ENCODE assay signal across 1 cellular context in genomic region chr9:37840560-37841194, GRCh38.
TF ChIP-seq lines count a peak whose summit lies in the region.

No MANE protein-coding gene starts in this region.

TF ChIP-seq in K562, 482 proteins besides CTCF, POLR2A, EP300 and RAD21 (continues in another document):
- TF ChIP-seq L3MBTL2 (IDR thresholded peaks at IDR 0.05) (peak; percentile 4; the same call in 1 of the 2 replicates), JUNB (CRISPR knock-in tag; conservative IDR thresholded peaks at IDR 0.05) (peak; percentile 76), BRD9 (IDR thresholded peaks at IDR 0.05; ENCODE audit: low read depth, partially characterized antibody) (peak; percentile 34), ARID1B (IDR thresholded peaks at IDR 0.05) (peak; percentile 95), SNAPC5 (CRISPR knock-in tag; IDR thresholded peaks at IDR 0.05) (no peak), E2F6 (IDR thresholded peaks at IDR 0.05; ENCODE audit: borderline replicate concordance in 1 of 2, extremely low read depth in 1 of 2, insufficient read depth in 1 of 2, insufficient read length in 1 of 2, low read depth in 1 of 2, low read length in 1 of 2, poor library complexity in 1 of 2, severe bottlenecking in 1 of 2) (no peak), ZNF644 (tag; IDR thresholded peaks at IDR 0.05; ENCODE audit: low read depth) (peak; percentile 11; the same call in 1 of the 2 replicates), TAF9B (IDR thresholded peaks at IDR 0.05; ENCODE audit: partially characterized antibody) (peak; percentile 11), ASH1L (IDR thresholded peaks at IDR 0.05; ENCODE audit: borderline replicate concordance, low read depth, partially characterized antibody) (peak; percentile 14), PKNOX1 (IDR thresholded peaks at IDR 0.05) (peak; percentile 4; the same call in 1 of the 2 replicates), SMARCB1 (IDR thresholded peaks at IDR 0.05; ENCODE audit: insufficient read length, low read depth) (peak; percentile 99), VEZF1 (CRISPR knock-in tag; IDR thresholded peaks at IDR 0.05) (peak; percentile 29; the same call in 1 of the 2 replicates), ZBTB40 (IDR thresholded peaks at IDR 0.05) (0 out of 2 replicates have a peak, but pooled peaks have one; percentile 12), ZBTB40 (CRISPR knock-in tag; IDR thresholded peaks at IDR 0.05) (no peak), TBL1XR1 (IDR thresholded peaks at IDR 0.05; ENCODE audit: low read length in 2 of 2) (0 out of 4 replicates have a peak, but pooled peaks of 1 of the 2 experiments have one; percentile 8), KLF16 (IDR thresholded peaks at IDR 0.05) (peak; percentile 77), ARID3A (IDR thresholded peaks at IDR 0.05; ENCODE audit: borderline replicate concordance, low read depth, low read length) (peak; percentile 51; the same call in 1 of the 2 replicates), ZNF584 (CRISPR knock-in tag; IDR thresholded peaks at IDR 0.05; ENCODE audit: low read depth) (no peak), JUN (IDR thresholded peaks at IDR 0.05; ENCODE audit: borderline replicate concordance, low read depth, low read length) (peak; percentile 100), JUN (CRISPR knock-in tag; IDR thresholded peaks at IDR 0.05; ENCODE audit: borderline replicate concordance) (peak; percentile 63; the same call in 1 of the 2 replicates), FOXK2 (conservative IDR thresholded peaks at IDR 0.05 in 1 of 2, IDR thresholded peaks at IDR 0.05 in 1 of 2; ENCODE audit: low read depth in 2 of 2) (peak in 1 of 2 experiments; percentile 32; a peak in 1 of 4 replicates), FOS (IDR thresholded peaks at IDR 0.05; ENCODE audit: extremely low read depth, insufficient read length) (peak; percentile 88), JUND (IDR thresholded peaks at IDR 0.05; ENCODE audit: borderline replicate concordance, low read depth, low read length) (peak; percentile 99), JUND (tag; IDR thresholded peaks at IDR 0.05; ENCODE audit: borderline replicate concordance, low read depth, low read length) (peak; percentile 99), EP400 (IDR thresholded peaks at IDR 0.05) (peak; percentile 28; the same call in 1 of the 2 replicates), HNRNPUL1 (IDR thresholded peaks at IDR 0.05; ENCODE audit: low read length) (no peak), NEUROD1 (IDR thresholded peaks at IDR 0.05; ENCODE audit: borderline replicate concordance, low read depth, low read length, partially characterized antibody) (peak; percentile 92), MNT (conservative IDR thresholded peaks at IDR 0.05) (0 out of 4 replicates have a peak, but pooled peaks of 1 of the 2 experiments have one; percentile 11), NRF1 (conservative IDR thresholded peaks at IDR 0.05 in 1 of 2, IDR thresholded peaks at IDR 0.05 in 1 of 2) (peak in 1 of 2 experiments; percentile 35; a peak in 1 of 4 replicates), RUNX1 (IDR thresholded peaks at IDR 0.05; ENCODE audit: low read depth) (no peak), TBP (optimal IDR thresholded peaks at IDR 0.05; ENCODE audit: low read depth, low read length) (no peak), SMARCA4 (IDR thresholded peaks at IDR 0.05) (peak; percentile 99), NCOA2 (IDR thresholded peaks at IDR 0.05; ENCODE audit: partially characterized antibody in 2 of 2) (peak in 1 of 2 experiments; percentile 21), EGR1 (conservative IDR thresholded peaks at IDR 0.05) (peak; percentile 93), KDM1A (IDR thresholded peaks at IDR 0.05) (peak in 1 of 2 experiments; percentile 13; a peak in 1 of 4 replicates), FOSL1 (tag; conservative IDR thresholded peaks at IDR 0.05) (peak; percentile 100), NR2C1 (IDR thresholded peaks at IDR 0.05) (no peak), NR2C1 (tag; IDR thresholded peaks at IDR 0.05) (0 out of 2 replicates have a peak, but pooled peaks have one; percentile 27), ZNF175 (CRISPR knock-in tag; IDR thresholded peaks at IDR 0.05; ENCODE audit: low read depth) (peak; percentile 84), SMAD1 (IDR thresholded peaks at IDR 0.05; ENCODE audit: low read depth, low read length, partially characterized antibody) (no peak), SMARCC2 (IDR thresholded peaks at IDR 0.05; ENCODE audit: low read depth) (peak; percentile 97), CBX8 (IDR thresholded peaks at IDR 0.05; ENCODE audit: borderline replicate concordance, extremely low read depth, low read depth, low read length, poor library complexity, severe bottlenecking) (no peak), CREM (IDR thresholded peaks at IDR 0.05; ENCODE audit: low read depth) (peak; percentile 46; the same call in 1 of the 2 replicates), KAT7 (CRISPR knock-in tag; IDR thresholded peaks at IDR 0.05; ENCODE audit: borderline replicate concordance) (0 out of 2 replicates have a peak, but pooled peaks have one; percentile 32), MEIS2 (IDR thresholded peaks at IDR 0.05; ENCODE audit: partially characterized antibody) (peak; percentile 26), ATF3 (IDR thresholded peaks at IDR 0.05) (peak; percentile 97), ATF3 (CRISPR knock-in tag; conservative IDR thresholded peaks at IDR 0.05) (no peak; the same call in 1 of the 2 replicates), RBFOX2 (IDR thresholded peaks at IDR 0.05; ENCODE audit: low read depth, low read length) (0 out of 2 replicates have a peak, but pooled peaks have one; percentile 16), ZNF146 (CRISPR knock-in tag; IDR thresholded peaks at IDR 0.05; ENCODE audit: unreplicated experiment) (no peak), SMC3 (conservative IDR thresholded peaks at IDR 0.05; ENCODE audit: insufficient read depth, low read depth, low read length) (no peak), ZNF12 (CRISPR knock-in tag; IDR thresholded peaks at IDR 0.05) (no peak), POLR2AphosphoS5 (IDR thresholded peaks at IDR 0.05; ENCODE audit: control insufficient read depth, insufficient read depth, low read depth, low read length) (0 out of 2 replicates have a peak, but pooled peaks have one; percentile 4)
